ENCODE assay signal across 1 cellular context in the genomic region with DNA sequence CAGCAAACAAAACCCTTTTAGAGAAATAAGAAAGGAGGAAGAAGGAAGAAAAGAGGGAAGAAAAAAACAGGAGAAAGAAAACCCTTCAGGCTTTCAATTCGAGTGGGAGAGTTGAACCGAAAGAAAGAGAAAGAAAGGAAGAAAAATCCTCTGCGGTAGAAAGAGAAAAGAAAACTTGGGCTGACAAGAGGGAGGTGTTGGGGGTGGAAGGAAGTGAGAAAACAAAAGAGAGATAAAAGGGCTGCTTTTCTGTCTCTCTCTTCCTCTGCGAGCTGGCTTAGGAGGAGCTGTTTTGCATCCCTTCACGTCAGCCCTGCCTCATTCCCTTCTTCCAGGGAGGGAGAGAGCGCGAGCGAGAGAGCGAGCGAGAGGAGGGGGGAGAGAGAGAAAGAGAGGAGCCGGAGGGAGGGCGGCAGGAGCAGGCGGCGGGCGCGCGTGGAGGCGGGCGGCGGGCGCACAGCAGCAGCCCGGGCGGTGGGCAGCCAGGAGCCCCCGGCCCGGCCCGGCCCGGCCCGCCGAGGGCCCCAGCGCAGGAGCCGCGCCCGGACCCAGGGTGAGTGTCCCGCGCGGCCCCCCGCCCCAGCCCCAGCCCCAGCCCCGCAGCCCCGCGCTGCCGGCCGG.
TF ChIP-seq lines count a peak whose summit lies in the region.

ZNF710 (plus strand) TSS at position 263 of the 621 bp plus-strand sequence. CDS start 65,814 bp downstream, outside the sequence.

TF ChIP-seq in GM12878, 131 proteins besides CTCF, POLR2A, EP300 and RAD21 (continued from another document and continues in another):
- TF ChIP-seq ZBTB33 (IDR thresholded peaks at IDR 0.05) (no peak), SPI1 (IDR thresholded peaks at IDR 0.05; ENCODE audit: borderline replicate concordance, insufficient read depth, low read depth, low read length) (peak; percentile 64; the same call in 1 of the 2 replicates), BMI1 (IDR thresholded peaks at IDR 0.05; ENCODE audit: borderline replicate concordance) (peak; percentile 38; the same call in 1 of the 2 replicates), NFIC (IDR thresholded peaks at IDR 0.05; ENCODE audit: low read depth, low read length) (peak; percentile 41; the same call in 1 of the 2 replicates), POLR2AphosphoS5 (IDR thresholded peaks at IDR 0.05; ENCODE audit: low read length) (peak; percentile 72), CREB1 (IDR thresholded peaks at IDR 0.05; ENCODE audit: low read depth) (no peak), ZNF592 (IDR thresholded peaks at IDR 0.05) (no peak), KDM1A (IDR thresholded peaks at IDR 0.05; ENCODE audit: borderline replicate concordance) (no peak), ZNF24 (IDR thresholded peaks at IDR 0.05) (no peak), SP1 (IDR thresholded peaks at IDR 0.05; ENCODE audit: low read depth, low read length) (no peak), ZBTB11 (CRISPR knock-in tag; IDR thresholded peaks at IDR 0.05) (no peak), RAD51 (IDR thresholded peaks at IDR 0.05) (0 out of 2 replicates have a peak, but pooled peaks have one; percentile 16), ZBTB40 (IDR thresholded peaks at IDR 0.05; ENCODE audit: borderline replicate concordance) (peak; percentile 32; the same call in 1 of the 2 replicates), RB1 (IDR thresholded peaks at IDR 0.05; ENCODE audit: borderline replicate concordance) (no peak; the same call in 1 of the 2 replicates), MAX (IDR thresholded peaks at IDR 0.05; ENCODE audit: low read depth, low read length) (no peak), MTA2 (IDR thresholded peaks at IDR 0.05; ENCODE audit: low read depth) (peak; percentile 80), EZH2 (IDR thresholded peaks at IDR 0.05; ENCODE audit: borderline replicate concordance, control insufficient read depth, low read depth, low read length) (no peak), BACH1 (IDR thresholded peaks at IDR 0.05; ENCODE audit: borderline replicate concordance) (0 out of 2 replicates have a peak, but pooled peaks have one; percentile 32), IKZF2 (IDR thresholded peaks at IDR 0.05) (peak; percentile 93 to 94), HCFC1 (IDR thresholded peaks at IDR 0.05; ENCODE audit: low read length) (no peak), MXI1 (IDR thresholded peaks at IDR 0.05; ENCODE audit: low read depth, low read length) (peak; percentile 44; the same call in 1 of the 2 replicates), CHD1 (IDR thresholded peaks at IDR 0.05; ENCODE audit: low read depth, low read length) (0 out of 2 replicates have a peak, but pooled peaks have one; percentile 60), SKIL (IDR thresholded peaks at IDR 0.05; ENCODE audit: low read depth, poor library complexity, severe bottlenecking) (peak; percentile 55), ATF3 (IDR thresholded peaks at IDR 0.05; ENCODE audit: borderline replicate concordance, extremely low read depth, low read depth, low read length) (no peak), TCF7 (IDR thresholded peaks at IDR 0.05; ENCODE audit: borderline replicate concordance) (0 out of 2 replicates have a peak, but pooled peaks have one; percentile 9), GATAD2B (conservative IDR thresholded peaks at IDR 0.05; ENCODE audit: low read depth) (peak; percentile 54; the same call in 1 of the 2 replicates), MEF2B (IDR thresholded peaks at IDR 0.05; ENCODE audit: partially characterized antibody, poor library complexity, severe bottlenecking) (no peak), RELA (IDR thresholded peaks at IDR 0.05; ENCODE audit: borderline replicate concordance, partially characterized antibody) (no peak), FOXM1 (IDR thresholded peaks at IDR 0.05; ENCODE audit: low read depth, low read length) (no peak), MTA3 (IDR thresholded peaks at IDR 0.05; ENCODE audit: borderline replicate concordance, low read length) (no peak), YBX1 (IDR thresholded peaks at IDR 0.05) (no peak), TCF3 (IDR thresholded peaks at IDR 0.05; ENCODE audit: borderline replicate concordance, insufficient read depth, low read depth, low read length) (peak; percentile 34; the same call in 1 of the 2 replicates), EGR1 (IDR thresholded peaks at IDR 0.05; ENCODE audit: borderline replicate concordance in 1 of 2, low read depth in 2 of 2, low read length in 2 of 2) (no peak), SMARCA5 (IDR thresholded peaks at IDR 0.05) (no peak)
- TF ChIP-seq, protein P1, sequence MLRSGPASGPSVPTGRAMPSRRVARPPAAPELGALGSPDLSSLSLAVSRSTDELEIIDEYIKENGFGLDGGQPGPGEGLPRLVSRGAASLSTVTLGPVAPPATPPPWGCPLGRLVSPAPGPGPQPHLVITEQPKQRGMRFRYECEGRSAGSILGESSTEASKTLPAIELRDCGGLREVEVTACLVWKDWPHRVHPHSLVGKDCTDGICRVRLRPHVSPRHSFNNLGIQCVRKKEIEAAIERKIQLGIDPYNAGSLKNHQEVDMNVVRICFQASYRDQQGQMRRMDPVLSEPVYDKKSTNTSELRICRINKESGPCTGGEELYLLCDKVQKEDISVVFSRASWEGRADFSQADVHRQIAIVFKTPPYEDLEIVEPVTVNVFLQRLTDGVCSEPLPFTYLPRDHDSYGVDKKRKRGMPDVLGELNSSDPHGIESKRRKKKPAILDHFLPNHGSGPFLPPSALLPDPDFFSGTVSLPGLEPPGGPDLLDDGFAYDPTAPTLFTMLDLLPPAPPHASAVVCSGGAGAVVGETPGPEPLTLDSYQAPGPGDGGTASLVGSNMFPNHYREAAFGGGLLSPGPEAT (IDR thresholded peaks at IDR 0.05; ENCODE audit: low read depth), result peak; percentile 84
- TF ChIP-seq, protein P2, sequence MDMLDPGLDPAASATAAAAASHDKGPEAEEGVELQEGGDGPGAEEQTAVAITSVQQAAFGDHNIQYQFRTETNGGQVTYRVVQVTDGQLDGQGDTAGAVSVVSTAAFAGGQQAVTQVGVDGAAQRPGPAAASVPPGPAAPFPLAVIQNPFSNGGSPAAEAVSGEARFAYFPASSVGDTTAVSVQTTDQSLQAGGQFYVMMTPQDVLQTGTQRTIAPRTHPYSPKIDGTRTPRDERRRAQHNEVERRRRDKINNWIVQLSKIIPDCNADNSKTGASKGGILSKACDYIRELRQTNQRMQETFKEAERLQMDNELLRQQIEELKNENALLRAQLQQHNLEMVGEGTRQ (IDR thresholded peaks at IDR 0.05; ENCODE audit: borderline replicate concordance, low read depth, low read length), result no peak
